In the genomic region with DNA sequence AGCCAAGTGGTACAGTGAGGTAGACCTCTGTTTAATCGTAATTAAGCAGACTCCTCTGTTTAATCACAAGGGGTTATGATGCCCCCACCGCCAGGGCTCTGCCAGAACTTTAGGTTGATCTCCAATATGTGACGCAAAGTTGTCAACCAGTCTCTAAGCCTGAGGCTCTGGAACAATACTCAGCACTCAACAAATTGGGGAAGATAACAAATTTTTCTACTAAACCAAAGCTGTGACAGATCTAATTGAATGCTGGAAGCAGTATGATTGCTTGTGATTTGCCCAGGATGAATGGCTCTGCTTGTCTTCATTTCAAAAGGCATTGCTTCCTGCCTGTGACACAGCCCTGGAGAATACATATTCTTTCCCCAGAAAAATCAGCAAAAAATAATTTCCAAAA, we compare ENCODE assay signal across 27 cellular contexts. TPM values are rescaled to one million over a fixed set of nuclear protein-coding genes. Genes with fewer than 3 reads are reported as not detected.
"Had no signal": no experiment of that assay in that cellular context is flagged by ENCODE, and none has a peak within 500 bp of the region (broad histone marks: within the 10 kb centered on the region; RNA-seq: fewer than 3 reads in every experiment).

No MANE protein-coding gene starts in this region.

- H3K79me2 ChIP-seq: parathyroid adenoma had no signal

- H2AFZ ChIP-seq: neural progenitor cell, parathyroid adenoma had no signal

- H3K27me3 ChIP-seq: neural progenitor cell, ovary, right lobe of liver, sigmoid colon, stomach, thyroid gland, tibial nerve, upper lobe of left lung, vagina had no signal

- H3K9ac ChIP-seq: neural progenitor cell, parathyroid adenoma had no signal

- FAIRE-seq: small intestine, urothelium cell line had no signal

- ATAC-seq: natural killer cell; psoas muscle; right cardiac atrium; right lobe of liver; stimulated activated effector memory CD8-positive, alpha-beta T cell treated with anti-CD3 and anti-CD28 coated beads, Interleukin-12 subunit alpha, Interleukin-12 subunit beta, amount 100 ng/mL, for 72 hours; stimulated activated naive B cell treated with anti-CD40 and anti-IgM and Interleukin-4, amounts not matched to agents 10 μg/mL and 1 μg/mL and 100 μg/mL, for 72 hours had no signal

- H3K4me2 ChIP-seq: neural progenitor cell had no signal

- H3K4me3 ChIP-seq: neural progenitor cell, ovary, psoas muscle, right lobe of liver, sigmoid colon, stomach, thoracic aorta, thyroid gland, tibial nerve, upper lobe of left lung, vagina had no signal

- H3K27ac ChIP-seq: neural progenitor cell, ovary, parathyroid adenoma, psoas muscle, right lobe of liver, sigmoid colon, stomach, thoracic aorta, thyroid gland, tibial nerve, upper lobe of left lung, vagina had no signal

- H3K9me3 ChIP-seq: ovary, psoas muscle, right lobe of liver, sigmoid colon, stomach, thoracic aorta, thyroid gland, tibial nerve, upper lobe of left lung, vagina had no signal

- H3K4me1 ChIP-seq: neural progenitor cell, parathyroid adenoma, psoas muscle, right lobe of liver, sigmoid colon, stomach, thyroid gland, upper lobe of left lung, vagina had no signal

- H3K36me3 ChIP-seq: neural progenitor cell, ovary, right lobe of liver, sigmoid colon, stomach, thoracic aorta, thyroid gland, tibial nerve, upper lobe of left lung, vagina had no signal

- DNase-seq: natural killer cell; occipital lobe; ovary; posterior cingulate gyrus; psoas muscle; right cardiac atrium; right lobe of liver; sigmoid colon; small intestine; stimulated activated CD4-positive, alpha-beta T cell treated with anti-CD3 and anti-CD28 coated beads, Interleukin-15, amount 100 ng/mL, for 24 hours; stimulated activated CD4-positive, alpha-beta T cell treated with anti-CD3 and anti-CD28 coated beads, Interleukin-2, amount 100 ng/mL, for 24 hours; stimulated activated CD4-positive, alpha-beta T cell treated with anti-CD3 and anti-CD28 coated beads, Interleukin-2, amount 100 ng/mL, for 48 hours; stimulated activated CD4-positive, alpha-beta T cell treated with anti-CD3 and anti-CD28 coated beads, Interleukin-4, amount 100 ng/mL, for 24 hours; stimulated activated naive B cell treated with anti-CD40 and anti-IgM and Interleukin-4, amounts not matched to agents 10 μg/mL and 1 μg/mL and 100 μg/mL, for 72 hours; stimulated activated naive CD4-positive, alpha-beta T cell treated with Interleukin-2 at 50 U/mL for 16 hours; stomach; thyroid gland; trophoblast cell; upper lobe of left lung had no signal

RNA-seq across cellular contexts. Expression of gene SNTN, which starts 57.1 kb away (rescaled TPM):
- polyA plus RNA-seq: neural cell, psoas muscle, right cardiac atrium, sigmoid colon, stomach had no signal
